In genomic region chr11:112023104-112023503, GRCh38 we compare ENCODE assay signal across 12 cellular contexts. TPM values are rescaled to one million over a fixed set of nuclear protein-coding genes. Genes with fewer than 3 reads are reported as not detected.
DNase-seq lines count a peak whose midpoint lies in the region; ATAC-seq and TF ChIP-seq lines count a peak whose summit lies in the region.
"Had no signal": no experiment of that assay in that cellular context is flagged by ENCODE, and none has a peak within 500 bp of the region (broad histone marks: within the 10 kb centered on the region; RNA-seq: fewer than 3 reads in every experiment).

No MANE protein-coding gene starts in this region.

- no peak for ATAC-seq in activated CD8-positive, alpha-beta memory T cell treated with anti-CD3 and anti-CD28 coated beads, Interleukin-2, amount 10 ng/mL, durations not matched to agents 7 days and 5 days
- no peak for ATAC-seq in HCT116

- no peak overlapping the region for H3K9ac ChIP-seq in HCT116 (ENCODE audit: low read length)
- no peak overlapping the region for H3K9ac ChIP-seq in neural progenitor cell

- H3K4me1 ChIP-seq in HCT116 (ENCODE audit: control insufficient read depth in 1 of 2, insufficient read depth in 2 of 2, low read length in 2 of 2) (peaks cover 7 to 8% of the 10 kb centered on the region in 2 experiments; a peak in 3 of 4 replicates), neural progenitor cell (peaks cover 7% of the 10 kb centered on the region), tibial artery (peaks cover 0 to 15% (median 5%) of the 10 kb centered on the region in 4 donors)

- H3K4me2 ChIP-seq in HCT116 (ENCODE audit: low read length) (no peak overlapping the region), neural progenitor cell (no peak overlapping the region)

- H2AFZ ChIP-seq in HCT116 (ENCODE audit: low read depth, low read length, poor library complexity, severe bottlenecking) (no peak overlapping the region), neural progenitor cell (replicated peaks) (no peak overlapping the region)

- TF ChIP-seq POLR2A in HCT116 (IDR thresholded peaks at IDR 0.05; ENCODE audit: borderline replicate concordance, extremely low read depth, insufficient read depth, insufficient read length): no peak

- H3K9me3 ChIP-seq in HCT116 (ENCODE audit: control insufficient read depth in 1 of 2, insufficient read depth in 1 of 2, low read depth in 1 of 2, low read length in 2 of 2) (no peaks in the 10 kb centered on the region), neural progenitor cell (ENCODE audit: low read depth) (no peaks in the 10 kb centered on the region), tibial artery (no peaks in the 10 kb centered on the region)
- H3K9me3 ChIP-seq: vagina had no signal

- H3K27me3 Mint-ChIP-seq in activated CD8-positive, alpha-beta memory T cell treated with anti-CD3 and anti-CD28 coated beads, Interleukin-2, amount 10 ng/mL, durations not matched to agents 7 days and 5 days: no peaks in the 10 kb centered on the region
- no peaks in the 10 kb centered on the region for H3K27me3 Mint-ChIP-seq in activated T-helper 2 cell treated with anti-CD3 and anti-CD28 coated beads, Interferon-gamma antibody, Interleukin-2, Interleukin-4, amounts not matched to agents 10 μg/mL and 5 μg/mL and 100 μg/mL, durations not matched to agents 14 hours and 24 hours and 36 hours (ENCODE audit: low read depth)
- H3K27me3 Mint-ChIP-seq in neural progenitor cell (ENCODE audit: insufficient read depth, low read depth): peaks cover 3% of the 10 kb centered on the region

- no peak for DNase-seq in activated CD8-positive, alpha-beta memory T cell treated with anti-CD3 and anti-CD28 coated beads, Interleukin-2, amount 10 ng/mL, durations not matched to agents 7 days and 5 days
- no peak for DNase-seq in activated CD8-positive, alpha-beta memory T cell treated with anti-CD3 and anti-CD28 coated beads, Interleukin-2, amount 50 U/mL, for 48 hours
- DNase-seq in HCT116 (ENCODE audit: low read depth, low spot score) (no peak), neural progenitor cell (ENCODE audit: low spot score) (no peak), GDM1 (lab: John Stamatoyannopoulos, UW) (no peak), GM19240 (ENCODE audit: insufficient read length, low spot score) (no peak), tibial artery (no peak)
- DNase-seq in activated T-helper 2 cell treated with anti-CD3 and anti-CD28 coated beads, Interferon-gamma antibody, Interleukin-2, Interleukin-4, amounts not matched to agents 10 μg/mL and 5 μg/mL and 100 μg/mL, durations not matched to agents 14 hours and 24 hours and 36 hours (ENCODE audit: low spot score): no peak
- DNase-seq: activated CD4-positive, alpha-beta T cell treated with anti-CD3 and anti-CD28 coated beads, Interleukin-2, amount 50 U/mL, for 48 hours; KBM-7; NCI-H2029 had no signal

- H4K20me1 ChIP-seq in HCT116 (ENCODE audit: insufficient read depth) (no peaks in the 10 kb centered on the region), neural progenitor cell (ENCODE audit: low read depth) (no peaks in the 10 kb centered on the region)

- H3K4me1 Mint-ChIP-seq in activated CD8-positive, alpha-beta memory T cell treated with anti-CD3 and anti-CD28 coated beads, Interleukin-2, amount 10 ng/mL, durations not matched to agents 7 days and 5 days: peaks cover 24% of the 10 kb centered on the region
- H3K4me1 Mint-ChIP-seq in activated T-helper 2 cell treated with anti-CD3 and anti-CD28 coated beads, Interferon-gamma antibody, Interleukin-2, Interleukin-4, amounts not matched to agents 10 μg/mL and 5 μg/mL and 100 μg/mL, durations not matched to agents 14 hours and 24 hours and 36 hours (ENCODE audit: low read depth): peaks cover 13% of the 10 kb centered on the region
- H3K4me1 Mint-ChIP-seq in neural progenitor cell: peaks cover 24% of the 10 kb centered on the region

- no peaks in the 10 kb centered on the region for H3K9me2 ChIP-seq in HCT116 (ENCODE audit: insufficient read depth)

- H3K36me3 ChIP-seq in HCT116 (ENCODE audit: control insufficient read depth in 1 of 2, insufficient read depth in 2 of 2, low read length in 2 of 2): peaks cover 0 to 10% of the 10 kb centered on the region in 2 experiments; a peak in 2 of 4 replicates
- H3K36me3 ChIP-seq in neural progenitor cell: peaks cover 8% of the 10 kb centered on the region
- H3K36me3 ChIP-seq in tibial artery: peaks cover 19 to 36% (median 25%) of the 10 kb centered on the region in 3 donors

- peaks cover 6% of the 10 kb centered on the region for H3F3A ChIP-seq in neural progenitor cell (ENCODE audit: low read depth)

- peak; percentile 14; the same call in 1 of the 2 replicates for TF ChIP-seq RAD21 in HCT116 (IDR thresholded peaks at IDR 0.05; ENCODE audit: low read depth)

- H3K36me3 Mint-ChIP-seq in activated CD8-positive, alpha-beta memory T cell treated with anti-CD3 and anti-CD28 coated beads, Interleukin-2, amount 10 ng/mL, durations not matched to agents 7 days and 5 days: peaks cover 20% of the 10 kb centered on the region
- peaks cover 39% of the 10 kb centered on the region for H3K36me3 Mint-ChIP-seq in activated T-helper 2 cell treated with anti-CD3 and anti-CD28 coated beads, Interferon-gamma antibody, Interleukin-2, Interleukin-4, amounts not matched to agents 10 μg/mL and 5 μg/mL and 100 μg/mL, durations not matched to agents 14 hours and 24 hours and 36 hours (ENCODE audit: low read depth)
- H3K36me3 Mint-ChIP-seq in neural progenitor cell: peaks cover 14% of the 10 kb centered on the region

- H3K9me3 Mint-ChIP-seq in activated CD8-positive, alpha-beta memory T cell treated with anti-CD3 and anti-CD28 coated beads, Interleukin-2, amount 10 ng/mL, durations not matched to agents 7 days and 5 days (ENCODE audit: low read depth): no peaks in the 10 kb centered on the region
- H3K9me3 Mint-ChIP-seq in activated T-helper 2 cell treated with anti-CD3 and anti-CD28 coated beads, Interferon-gamma antibody, Interleukin-2, Interleukin-4, amounts not matched to agents 10 μg/mL and 5 μg/mL and 100 μg/mL, durations not matched to agents 14 hours and 24 hours and 36 hours: no peaks in the 10 kb centered on the region
- H3K9me3 Mint-ChIP-seq in neural progenitor cell: no peaks in the 10 kb centered on the region

- H3K27me3 ChIP-seq in HCT116 (ENCODE audit: insufficient read depth, low read length) (no peaks in the 10 kb centered on the region), neural progenitor cell (no peaks in the 10 kb centered on the region), tibial artery (no peaks in the 10 kb centered on the region)
- H3K27me3 ChIP-seq: vagina had no signal

- TF ChIP-seq CTCF in HCT116 (IDR thresholded peaks at IDR 0.05 in 2 of 3, conservative IDR thresholded peaks at IDR 0.05 in 1 of 3; ENCODE audit: borderline replicate concordance in 1 of 3, insufficient read depth in 1 of 3, low read depth in 2 of 3, low read length in 2 of 3): peak in 1 of 3 experiments; percentile 25; a peak in 1 of 6 replicates
- peak; percentile 18 for TF ChIP-seq CTCF in neural progenitor cell (IDR thresholded peaks at IDR 0.05)
- no peak for TF ChIP-seq CTCF in tibial artery (IDR thresholded peaks at IDR 0.05)

- peak overlapping the region; percentile 28 for H3K27ac Mint-ChIP-seq in activated CD8-positive, alpha-beta memory T cell treated with anti-CD3 and anti-CD28 coated beads, Interleukin-2, amount 10 ng/mL, durations not matched to agents 7 days and 5 days
- H3K27ac Mint-ChIP-seq in activated T-helper 2 cell treated with anti-CD3 and anti-CD28 coated beads, Interferon-gamma antibody, Interleukin-2, Interleukin-4, amounts not matched to agents 10 μg/mL and 5 μg/mL and 100 μg/mL, durations not matched to agents 14 hours and 24 hours and 36 hours: peak overlapping the region; percentile 48
- no peak overlapping the region for H3K27ac Mint-ChIP-seq in neural progenitor cell

- POLR2A ChIA-PET in HCT116 (lab: Charles Lee): no interaction called here

- peaks cover 15% of the 10 kb centered on the region for H3K79me2 ChIP-seq in HCT116 (ENCODE audit: insufficient read depth, low read length)
- H3K79me2 ChIP-seq in neural progenitor cell (ENCODE audit: low read depth): peaks cover 18% of the 10 kb centered on the region

- peak overlapping the region; percentile 35 for H3K4me3 Mint-ChIP-seq in activated CD8-positive, alpha-beta memory T cell treated with anti-CD3 and anti-CD28 coated beads, Interleukin-2, amount 10 ng/mL, durations not matched to agents 7 days and 5 days
- H3K4me3 Mint-ChIP-seq in activated T-helper 2 cell treated with anti-CD3 and anti-CD28 coated beads, Interferon-gamma antibody, Interleukin-2, Interleukin-4, amounts not matched to agents 10 μg/mL and 5 μg/mL and 100 μg/mL, durations not matched to agents 14 hours and 24 hours and 36 hours (ENCODE audit: low read depth): peak overlapping the region; percentile 44
- H3K4me3 Mint-ChIP-seq in neural progenitor cell: no peak overlapping the region

- BruUV-seq in HCT116 (replicated peaks; lab: Mats Ljungman, UMichigan): no TSS peak

- RAD21 ChIA-PET in HCT116 (lab: Charles Lee; ENCODE audit: low non-redundant PET in 1 of 2, low total read pairs in 2 of 2, uncharacterized antibody in 2 of 2, unreplicated experiment in 2 of 2): no interaction called here

- CTCF ChIA-PET in activated CD8-positive, alpha-beta memory T cell treated with anti-CD3 and anti-CD28 coated beads, Interleukin-2, amount 10 ng/mL, durations not matched to agents 7 days and 5 days (lab: Charles Lee): interaction anchor here (1.8 kb wide), 1 partner anchor 91 kb away, joined by 7 read pairs; no protein-coding TSS in a partner anchor
- CTCF ChIA-PET in HCT116 (lab: Charles Lee): interaction anchor here (1.4 to 1.5 kb wide), 2 partner anchors 91 to 182 kb away, joined by 3 to 4 read pairs; no protein-coding TSS in a partner anchor

- H3K27ac ChIP-seq in HCT116 (ENCODE audit: low read depth, low read length): no peak overlapping the region
- no peak overlapping the region for H3K27ac ChIP-seq in neural progenitor cell
- no peak overlapping the region for H3K27ac ChIP-seq in tibial artery
- H3K27ac ChIP-seq: vagina had no signal

- intact Hi-C loops in HCT116 (cut with micrococcal nuclease): no loop called here
- intact Hi-C loops in activated T-helper 2 cell treated with anti-CD3 and anti-CD28 coated beads, Interferon-gamma antibody, Interleukin-2, Interleukin-4, amounts not matched to agents 10 μg/mL and 5 μg/mL and 100 μg/mL, durations not matched to agents 14 hours and 24 hours and 36 hours (cut with micrococcal nuclease): no loop called here
- intact Hi-C loops in tibial artery (cut with DNase I; ENCODE audit: low total_unique reads): no loop called here

- no peak overlapping the region for H3K4me3 ChIP-seq in HCT116 (replicated peaks in 1 of 2; ENCODE audit: low read depth in 1 of 2, low read length in 2 of 2)
- no peak overlapping the region for H3K4me3 ChIP-seq in neural progenitor cell
- H3K4me3 ChIP-seq in tibial artery: no peak overlapping the region
- H3K4me3 ChIP-seq: vagina had no signal

RNA-seq across cellular contexts. Expression of gene DLAT, which starts 2.1 kb away (rescaled TPM):
- total RNA-seq in activated CD8-positive, alpha-beta memory T cell treated with anti-CD3 and anti-CD28 coated beads, Interleukin-2, amount 10 ng/mL, durations not matched to agents 7 days and 5 days: 10 to 100 TPM; 34.7 to 43.6 TPM
- 68.1 TPM for total RNA-seq in HCT116 (2021; ENCODE audit: unreplicated experiment)
- polyA plus RNA-seq in HCT116 (2012): 18.0 and 24.6 TPM in 2 replicates
- 47.2 and 47.3 TPM in 2 replicates for total RNA-seq in activated T-helper 2 cell treated with anti-CD3 and anti-CD28 coated beads, Interferon-gamma antibody, Interleukin-2, Interleukin-4, amounts not matched to agents 10 μg/mL and 5 μg/mL and 100 μg/mL, durations not matched to agents 14 hours and 24 hours and 36 hours
- 48.2 and 55.7 TPM in 2 replicates for total RNA-seq in neural progenitor cell (ENCODE audit: low replicate concordance)

RNA-seq across cellular contexts. Expression of gene PIH1D2, which starts 50.7 kb away (rescaled TPM):
- total RNA-seq in activated CD8-positive, alpha-beta memory T cell treated with anti-CD3 and anti-CD28 coated beads, Interleukin-2, amount 10 ng/mL, durations not matched to agents 7 days and 5 days: under 1 TPM in 1 of 2 experiments, not detected in 1; 0.49 TPM
- 1.6 TPM for total RNA-seq in HCT116 (2021; ENCODE audit: unreplicated experiment)
- 0.55 and 0.72 TPM in 2 replicates for polyA plus RNA-seq in HCT116 (2012)
- total RNA-seq in activated T-helper 2 cell treated with anti-CD3 and anti-CD28 coated beads, Interferon-gamma antibody, Interleukin-2, Interleukin-4, amounts not matched to agents 10 μg/mL and 5 μg/mL and 100 μg/mL, durations not matched to agents 14 hours and 24 hours and 36 hours: 0.23 and 0.46 TPM in 2 replicates
- 1.6 and 3.5 TPM in 2 replicates for total RNA-seq in neural progenitor cell (ENCODE audit: low replicate concordance)

RNA-seq across cellular contexts. Expression of gene NKAPD1, which starts 51.0 kb away (rescaled TPM):
- 10 to 100 TPM; 20.6 to 22.5 TPM for total RNA-seq in activated CD8-positive, alpha-beta memory T cell treated with anti-CD3 and anti-CD28 coated beads, Interleukin-2, amount 10 ng/mL, durations not matched to agents 7 days and 5 days
- total RNA-seq in HCT116 (2021; ENCODE audit: unreplicated experiment) (19.4 TPM), neural progenitor cell (ENCODE audit: low replicate concordance) (35.9 and 60.0 TPM in 2 replicates)
- 10.9 and 15.5 TPM in 2 replicates for polyA plus RNA-seq in HCT116 (2012)
- 24.6 and 25.0 TPM in 2 replicates for total RNA-seq in activated T-helper 2 cell treated with anti-CD3 and anti-CD28 coated beads, Interferon-gamma antibody, Interleukin-2, Interleukin-4, amounts not matched to agents 10 μg/mL and 5 μg/mL and 100 μg/mL, durations not matched to agents 14 hours and 24 hours and 36 hours
